Comparison of ENCODE assay signal across 10 cellular contexts in the genomic region with DNA sequence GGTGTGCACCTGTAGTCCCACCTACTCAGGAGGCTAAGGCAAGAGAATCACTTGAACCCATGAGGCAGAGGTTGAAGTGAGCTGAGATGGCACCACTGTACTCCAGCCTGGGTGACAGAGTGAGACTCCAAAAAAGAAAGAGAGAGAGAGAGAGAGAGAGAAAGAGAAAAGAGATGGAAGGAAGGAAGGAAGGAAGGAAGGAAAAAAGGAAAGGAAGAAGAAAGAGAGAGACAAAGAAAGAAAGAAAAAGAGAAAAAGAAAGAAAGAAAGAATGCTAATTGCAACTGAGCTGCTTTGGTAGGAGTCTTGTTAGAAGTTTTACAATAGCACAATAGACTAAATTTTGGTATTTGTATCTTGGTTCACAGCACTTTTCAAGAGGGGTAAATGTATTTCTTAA.
"Had no signal": no experiment of that assay in that cellular context is flagged by ENCODE, and none has a peak within 500 bp of the region (broad histone marks: within the 10 kb centered on the region; RNA-seq: fewer than 3 reads in every experiment).

No MANE protein-coding gene starts in this region.

- H2AFZ ChIP-seq: GM23338 had no signal

- H3K4me1 Mint-ChIP-seq: GM23338 had no signal

- H3K4me3 ChIP-seq: GM23338 had no signal

- H3K27ac Mint-ChIP-seq: GM23338, H9, HFFc6, IgD-negative memory B cell had no signal

- ATAC-seq: GM23338, HepG2 had no signal

- DNase-seq: H9, HCEC 1CT, HFFc6, KG1 had no signal

- H3K27ac ChIP-seq: HL-60 had no signal

- H3K9me3 Mint-ChIP-seq: GM23338, H9, HFFc6, IgD-negative memory B cell had no signal

- H3K4me3 Mint-ChIP-seq: GM23338, H9, HFFc6, IgD-negative memory B cell had no signal

- H3K27me3 Mint-ChIP-seq: IgD-negative memory B cell had no signal

- H3K4me2 ChIP-seq: GM23338 had no signal

- FAIRE-seq: H1, H54, HepG2 had no signal
